In the genomic region with DNA sequence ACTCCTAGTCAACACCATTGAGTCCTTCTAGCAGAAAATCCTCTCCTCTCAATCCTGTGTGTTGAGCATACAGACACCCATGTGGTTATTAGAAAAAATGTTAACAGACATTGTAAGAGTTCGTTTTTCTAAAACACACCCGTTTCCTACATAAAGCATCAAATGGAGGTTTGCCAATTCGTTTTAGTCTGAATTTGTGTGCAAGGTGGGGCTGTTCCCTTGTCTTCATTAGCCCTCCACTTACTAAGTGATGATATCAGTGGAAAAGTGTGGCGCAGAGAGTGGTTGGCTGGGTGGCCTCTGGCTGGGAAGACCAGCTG, we compare ENCODE assay signal across 1 cellular context.
TF ChIP-seq lines count a peak whose summit lies in the region.

No MANE protein-coding gene starts in this region.

TF ChIP-seq in H1, 55 proteins besides CTCF, POLR2A, EP300 and RAD21:
- TF ChIP-seq MAFK (IDR thresholded peaks at IDR 0.05; ENCODE audit: low read depth, low read length) = no peak
- TF ChIP-seq CREB1 (IDR thresholded peaks at IDR 0.05) = no peak
- TF ChIP-seq SIN3A (conservative IDR thresholded peaks at IDR 0.05 in 1 of 2, IDR thresholded peaks at IDR 0.05 in 1 of 2; ENCODE audit: low read depth in 1 of 2, low read length in 2 of 2) = no peak
- no peak for TF ChIP-seq CBX5 (IDR thresholded peaks at IDR 0.05; ENCODE audit: low read depth, low read length)
- no peak for TF ChIP-seq RNF2 (IDR thresholded peaks at IDR 0.05; ENCODE audit: borderline replicate concordance, low read depth, low read length, missing control alignments, poor library complexity, severe bottlenecking)
- TF ChIP-seq SUZ12 (IDR thresholded peaks at IDR 0.05; ENCODE audit: low read length) = no peak
